ENCODE assay signal across 10 cellular contexts in the genomic region with DNA sequence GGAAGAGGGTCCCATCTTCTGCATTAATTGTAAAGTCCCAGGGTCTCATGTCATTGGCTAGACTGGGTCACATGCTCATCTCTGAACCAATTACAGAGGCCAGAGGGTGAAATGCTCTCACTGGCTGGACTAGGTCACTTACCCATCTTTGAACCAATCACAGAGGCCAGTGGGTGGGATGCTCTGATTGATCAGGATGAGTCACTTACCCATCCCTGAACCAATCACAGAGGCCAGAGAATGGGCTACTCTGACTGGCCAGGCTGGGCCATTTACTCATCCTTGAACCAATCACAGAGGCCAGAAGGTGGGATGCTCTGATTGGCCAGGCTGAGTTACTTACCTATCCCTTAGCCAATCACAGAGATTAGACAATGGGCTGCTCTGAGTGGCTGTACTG. TPM values are rescaled to one million over a fixed set of nuclear protein-coding genes. Genes with fewer than 3 reads are reported as not detected.
A peak's percentile ranks its signal among the peaks of the same experiment; 100 is the strongest.
DNase-seq lines count a peak whose midpoint lies in the region; ATAC-seq and TF ChIP-seq lines count a peak whose summit lies in the region.
"Had no signal": no experiment of that assay in that cellular context is flagged by ENCODE, and none has a peak within 500 bp of the region (broad histone marks: within the 10 kb centered on the region; RNA-seq: fewer than 3 reads in every experiment).

No MANE protein-coding gene starts in this region.

- no peak for ATAC-seq in GM21360 (IDR thresholded peaks at IDR 0.05; ENCODE audit: unreplicated experiment)
- ATAC-seq in effector memory CD8-positive, alpha-beta T cell (replicated peaks) = no peak

- H4K91ac ChIP-seq in mesenchymal stem cell (ENCODE audit: low read length) = no peak overlapping the region

- no peak overlapping the region for H3K4me3 Mint-ChIP-seq in mesothelial cell of epicardium
- no peak overlapping the region for H3K4me3 Mint-ChIP-seq in effector memory CD8-positive, alpha-beta T cell
- H3K4me3 Mint-ChIP-seq: H9 had no signal

- peaks cover 4% of the 10 kb centered on the region for H3K9me3 Mint-ChIP-seq in mesothelial cell of epicardium
- peaks cover 0 to 3% of the 10 kb centered on the region in 2 donors for H3K9me3 Mint-ChIP-seq in effector memory CD8-positive, alpha-beta T cell

- H3K4me2 ChIP-seq in mesenchymal stem cell (ENCODE audit: low read length, poor library complexity, severe bottlenecking) = no peak overlapping the region

- H2BK5ac ChIP-seq in mesenchymal stem cell (ENCODE audit: low read depth, low read length, poor library complexity, severe bottlenecking) = no peak overlapping the region

- H3K4me3 ChIP-seq in mesenchymal stem cell (ENCODE audit: insufficient read depth in 1 of 2, low read depth in 1 of 2, low read length in 2 of 2) = no peak overlapping the region
- H3K4me3 ChIP-seq: skin epidermis had no signal

- H2BK15ac ChIP-seq in mesenchymal stem cell (ENCODE audit: low read depth, poor library complexity, severe bottlenecking) = no peak overlapping the region

- no peak overlapping the region for H3K27ac ChIP-seq in mesenchymal stem cell (ENCODE audit: low read length, poor library complexity, severe bottlenecking)
- H3K27ac ChIP-seq: skin epidermis had no signal

- H3K4me1 ChIP-seq in mesenchymal stem cell (ENCODE audit: control insufficient read depth, insufficient read depth, low read depth, low read length) = peaks cover 17% of the 10 kb centered on the region

- no peak overlapping the region for H3K14ac ChIP-seq in mesenchymal stem cell (ENCODE audit: low read length in 2 of 2)

- H3K4ac ChIP-seq in mesenchymal stem cell (ENCODE audit: low read depth in 1 of 2, low read length in 2 of 2) = no peak overlapping the region

- H3K27me3 ChIP-seq in mesenchymal stem cell (ENCODE audit: control insufficient read depth in 1 of 2, insufficient read depth in 1 of 2, low read length in 2 of 2) = no peaks in the 10 kb centered on the region

- no peaks in the 10 kb centered on the region for H3K27me3 Mint-ChIP-seq in mesothelial cell of epicardium (ENCODE audit: low read depth)
- H3K27me3 Mint-ChIP-seq in effector memory CD8-positive, alpha-beta T cell = peaks cover 0 to 9% of the 10 kb centered on the region in 2 donors

- no peak overlapping the region for H3K23ac ChIP-seq in mesenchymal stem cell (ENCODE audit: low read length in 2 of 2)

- H3K79me1 ChIP-seq in mesenchymal stem cell (replicated peaks; ENCODE audit: low read length, poor library complexity, severe bottlenecking) = no peaks in the 10 kb centered on the region

- no peak overlapping the region for H2AK5ac ChIP-seq in mesenchymal stem cell (ENCODE audit: low read length, severe bottlenecking)

- H3K27ac Mint-ChIP-seq in mesothelial cell of epicardium = no peak overlapping the region
- no peak overlapping the region for H3K27ac Mint-ChIP-seq in effector memory CD8-positive, alpha-beta T cell
- H3K27ac Mint-ChIP-seq: H9 had no signal

- H3K36me3 Mint-ChIP-seq in mesothelial cell of epicardium = peaks cover 3% of the 10 kb centered on the region
- no peaks in the 10 kb centered on the region for H3K36me3 Mint-ChIP-seq in effector memory CD8-positive, alpha-beta T cell (ENCODE audit: insufficient read depth)

- H2BK12ac ChIP-seq in mesenchymal stem cell (ENCODE audit: low read length in 2 of 2) = no peak overlapping the region

- no peak overlapping the region for H2AFZ ChIP-seq in mesenchymal stem cell (ENCODE audit: low read depth, low read length)

- H3K9me3 ChIP-seq in mesenchymal stem cell (ENCODE audit: control insufficient read depth, low read length) = no peaks in the 10 kb centered on the region

- H3K9ac ChIP-seq in mesenchymal stem cell (ENCODE audit: low read length) = no peak overlapping the region

- no peak overlapping the region for H3K18ac ChIP-seq in mesenchymal stem cell (ENCODE audit: low read depth in 1 of 2, low read length in 2 of 2)

- H2BK120ac ChIP-seq in mesenchymal stem cell (ENCODE audit: low read depth, low read length) = no peak overlapping the region

- TF ChIP-seq RAD21 in Ishikawa (IDR thresholded peaks at IDR 0.05; ENCODE audit: low read depth) = no peak

- no peak overlapping the region for H4K8ac ChIP-seq in mesenchymal stem cell (ENCODE audit: low read length)

- H3K4me1 Mint-ChIP-seq in mesothelial cell of epicardium = peaks cover 6% of the 10 kb centered on the region
- no peaks in the 10 kb centered on the region for H3K4me1 Mint-ChIP-seq in effector memory CD8-positive, alpha-beta T cell (ENCODE audit: low read depth in 2 of 2)

- TF ChIP-seq EP300 in Ishikawa (IDR thresholded peaks at IDR 0.05; ENCODE audit: borderline replicate concordance) = no peak

- DNase-seq in EH (ENCODE audit: low read depth) (peak; percentile 45), mesenchymal stem cell (peak; percentile 59), mesothelial cell of epicardium (ENCODE audit: low spot score in 2 of 2, unreplicated experiment in 2 of 2) (no peak), NCI-H2107 (lab: John Stamatoyannopoulos, UW) (no peak)
- peak; percentile 19 for DNase-seq in activated naive CD4-positive, alpha-beta T cell treated with anti-CD3 and anti-CD28 coated beads, Interleukin-2, amount 50 U/mL, for 16 hours
- no peak for DNase-seq in effector memory CD8-positive, alpha-beta T cell

- no peak for TF ChIP-seq CTCF in mesothelial cell of epicardium (IDR thresholded peaks at IDR 0.05; ENCODE audit: unreplicated experiment)

- no peaks in the 10 kb centered on the region for H3K36me3 ChIP-seq in mesenchymal stem cell (ENCODE audit: control insufficient read depth in 1 of 2, insufficient read depth in 2 of 2, low read depth in 1 of 2, low read length in 2 of 2)

TF ChIP-seq in Ishikawa, 13 proteins besides CTCF, POLR2A, EP300 and RAD21:
- TF ChIP-seq CEBPB (IDR thresholded peaks at IDR 0.05) = no peak
- no peak for TF ChIP-seq CREB1 (IDR thresholded peaks at IDR 0.05; ENCODE audit: low read depth)
- no peak for TF ChIP-seq TEAD4 (IDR thresholded peaks at IDR 0.05)
- TF ChIP-seq EGR1 (IDR thresholded peaks at IDR 0.05) = no peak
- no peak for TF ChIP-seq TCF12 (IDR thresholded peaks at IDR 0.05; ENCODE audit: low read depth)
- no peak for TF ChIP-seq TAF1 (IDR thresholded peaks at IDR 0.05; ENCODE audit: low read depth)
- no peak for TF ChIP-seq FOXM1 (IDR thresholded peaks at IDR 0.05; ENCODE audit: borderline replicate concordance, low read depth)
- TF ChIP-seq, protein P1, sequence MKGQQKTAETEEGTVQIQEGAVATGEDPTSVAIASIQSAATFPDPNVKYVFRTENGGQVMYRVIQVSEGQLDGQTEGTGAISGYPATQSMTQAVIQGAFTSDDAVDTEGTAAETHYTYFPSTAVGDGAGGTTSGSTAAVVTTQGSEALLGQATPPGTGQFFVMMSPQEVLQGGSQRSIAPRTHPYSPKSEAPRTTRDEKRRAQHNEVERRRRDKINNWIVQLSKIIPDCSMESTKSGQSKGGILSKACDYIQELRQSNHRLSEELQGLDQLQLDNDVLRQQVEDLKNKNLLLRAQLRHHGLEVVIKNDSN (IDR thresholded peaks at IDR 0.05) = peak; percentile 89
- TF ChIP-seq, protein P2, sequence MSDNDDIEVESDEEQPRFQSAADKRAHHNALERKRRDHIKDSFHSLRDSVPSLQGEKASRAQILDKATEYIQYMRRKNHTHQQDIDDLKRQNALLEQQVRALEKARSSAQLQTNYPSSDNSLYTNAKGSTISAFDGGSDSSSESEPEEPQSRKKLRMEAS (IDR thresholded peaks at IDR 0.05) = no peak

RNA-seq across cellular contexts. Expression of a gene that starts 5.3 kb away (rescaled TPM):
- 0.06 TPM for polyA plus RNA-seq in mesenchymal stem cell (2013, experiment 1 of 2)
- 0.01 TPM for polyA plus RNA-seq in mesenchymal stem cell (2013, experiment 2 of 2)
- total RNA-seq in mesothelial cell of epicardium = 1.4 to 2.2 TPM (median 1.5 TPM) in 3 replicates

RNA-seq across cellular contexts. Expression of a gene that starts 41.0 kb away (rescaled TPM):
- polyA plus RNA-seq in mesenchymal stem cell (2013, experiment 1 of 2) = 233 TPM
- polyA plus RNA-seq in mesenchymal stem cell (2013, experiment 2 of 2) = 242 TPM
- 447 to 482 TPM (median 459 TPM) in 3 replicates for total RNA-seq in mesothelial cell of epicardium

RNA-seq across cellular contexts. Expression of a gene that starts 47.5 kb away (rescaled TPM):
- 14.3 TPM for polyA plus RNA-seq in mesenchymal stem cell (2013, experiment 1 of 2)
- 15.1 TPM for polyA plus RNA-seq in mesenchymal stem cell (2013, experiment 2 of 2)
- total RNA-seq in mesothelial cell of epicardium = 80.5 to 87.1 TPM (median 86.9 TPM) in 3 replicates

Comparison
In these comparisons a context has a peak if more than half of its experiments do, and no peak if none do; other contexts are left out.
1. DNase-seq: peak in EH (single experiment), activated naive CD4-positive, alpha-beta T cell treated with anti-CD3 and anti-CD28 coated beads, Interleukin-2, amount 50 U/mL, for 16 hours (single experiment) and mesenchymal stem cell (single experiment); none in mesothelial cell of epicardium (0 of 2), NCI-H2107 (single experiment) and effector memory CD8-positive, alpha-beta T cell (0 of 3).